8 cellular contexts compared by ENCODE assay signal in genomic region chr12:64621257-64621942, GRCh38. TPM values are rescaled to one million over a fixed set of nuclear protein-coding genes. Genes with fewer than 3 reads are reported as not detected.
A peak's percentile ranks its signal among the peaks of the same experiment; 100 is the strongest.
DNase-seq lines count a peak whose midpoint lies in the region; ATAC-seq and TF ChIP-seq lines count a peak whose summit lies in the region.

No MANE protein-coding gene starts in this region.

- no peak overlapping the region for H3K4me2 ChIP-seq in IMR-90 (ENCODE audit: low read depth, low read length)

- H3K14ac ChIP-seq in IMR-90 (replicated peaks; ENCODE audit: low read depth, low read length), result peak overlapping the region; percentile 71

- TF ChIP-seq POLR2A in IMR-90 (IDR thresholded peaks at IDR 0.05; ENCODE audit: low read depth, low read length), result no peak

- H3K9ac ChIP-seq in IMR-90 (ENCODE audit: low read depth, low read length), result no peak overlapping the region
- no peak overlapping the region for H3K9ac ChIP-seq in endodermal cell (ENCODE audit: extremely low read depth, low read length, poor library complexity, severe bottlenecking)

- intact Hi-C loops in IMR-90 (cut with micrococcal nuclease), result no loop called here

- H3K9me3 ChIP-seq in IMR-90 (ENCODE audit: control insufficient read depth, insufficient read depth, low read length) (no peaks in the 10 kb centered on the region), endodermal cell (ENCODE audit: control insufficient read depth, low read length) (no peaks in the 10 kb centered on the region)

- peak overlapping the region; percentile 26; the same call in 1 of the 2 replicates for H4K91ac ChIP-seq in IMR-90 (ENCODE audit: insufficient read depth, low read depth, low read length)

- H3K27ac ChIP-seq in IMR-90 (ENCODE audit: insufficient read depth, low read length) (peak overlapping the region; percentile 59), endodermal cell (ENCODE audit: low read depth, low read length) (no peak overlapping the region)

- peak overlapping the region; percentile 91 for H2BK5ac ChIP-seq in IMR-90 (ENCODE audit: low read depth, low read length, poor library complexity, severe bottlenecking)

- H3K4ac ChIP-seq in IMR-90 (ENCODE audit: low read depth, low read length), result peak overlapping the region; percentile 77

- peaks cover 19% of the 10 kb centered on the region for H3K4me1 Mint-ChIP-seq in endodermal cell

- peak overlapping the region; percentile 66; the same call in 1 of the 2 replicates for H3K18ac ChIP-seq in IMR-90 (ENCODE audit: low read depth, low read length)

- ATAC-seq in GM21529 (IDR thresholded peaks at IDR 0.05; ENCODE audit: unreplicated experiment), result peak; percentile 72
- ATAC-seq in IMR-90 (ENCODE audit: low read depth), result peak; percentile 50

- no TSS peak for BruUV-seq in IMR-90 (replicated peaks; lab: Mats Ljungman, UMichigan)

- H2AK5ac ChIP-seq in IMR-90 (ENCODE audit: low read depth, low read length), result peak overlapping the region; percentile 76; the same call in 1 of the 2 replicates

- peak overlapping the region; percentile 32; the same call in 1 of the 2 replicates for H2BK20ac ChIP-seq in IMR-90 (ENCODE audit: low read depth, low read length)

- peak overlapping the region; percentile 27; the same call in 1 of the 2 replicates for H4K5ac ChIP-seq in IMR-90 (ENCODE audit: low read depth, low read length)

- no peaks in the 10 kb centered on the region for H3K9me3 Mint-ChIP-seq in endodermal cell

- POLR2A ChIA-PET in IMR-90 (lab: Charles Lee; ENCODE audit: unreplicated experiment), result no interaction called here

- H3K36me3 ChIP-seq in IMR-90 (ENCODE audit: control insufficient read depth, insufficient read depth, low read length), result no peaks in the 10 kb centered on the region
- peaks cover 3% of the 10 kb centered on the region for H3K36me3 ChIP-seq in endodermal cell (ENCODE audit: control insufficient read depth, insufficient read depth, low read length)

- H2BK15ac ChIP-seq in IMR-90 (ENCODE audit: low read depth, low read length), result peak overlapping the region; percentile 77; the same call in 1 of the 3 replicates

- H4K20me1 ChIP-seq in IMR-90 (ENCODE audit: insufficient read depth, low read length), result peaks cover 9% of the 10 kb centered on the region

- 100% methylated on average over 1 of the region's 13 CpGs; no CpG with 5 or more reads in 1 of the 2 experiments for WGBS in IMR-90 (ENCODE audit: extremely low coverage in 2 of 2, insufficient read length in 1 of 2), 2 experiments
- 93 to 96% methylated on average over 12 to 13 of the region's 13 CpGs for WGBS in endodermal cell (ENCODE audit: insufficient coverage in 1 of 2, insufficient read length in 1 of 2), 2 experiments

- H3K4me3 Mint-ChIP-seq in endodermal cell, result no peak overlapping the region

- no peak overlapping the region for H2AK9ac ChIP-seq in IMR-90 (replicated peaks; ENCODE audit: low read depth, low read length, poor library complexity)

- peaks cover 3% of the 10 kb centered on the region; the same call in 1 of the 2 replicates for H3K9me1 ChIP-seq in IMR-90 (ENCODE audit: insufficient read depth, low read length)

- DNase-seq in GM12864 (ENCODE audit: low read depth) (peak; percentile 86), IMR-90 (peak; percentile 95), fibroblast of mammary gland (ENCODE audit: low read depth) (peak; percentile 55), DMS53 treated with DMSO at 0.1 percent for 48 hours (lab: John Stamatoyannopoulos, UW; ENCODE audit: unreplicated experiment) (no peak), endodermal cell (no peak)
- no peak for DNase-seq in effector CD8-positive, alpha-beta T cell (lab: John Stamatoyannopoulos, UW)
- no peak for DNase-seq in stimulated activated CD4-positive, alpha-beta T cell treated with anti-CD3 and anti-CD28 coated beads, Interleukin-4, amount 100 ng/mL, for 24 hours

- peaks cover 22% of the 10 kb centered on the region for H3K36me3 Mint-ChIP-seq in endodermal cell (ENCODE audit: low read depth)

- no peak overlapping the region for H3K56ac ChIP-seq in IMR-90 (ENCODE audit: extremely low read depth, insufficient read depth, low read length)

- dilution Hi-C loops in IMR-90 (cut with HindIII; ENCODE audit: low sequenced_read_pairs, unreplicated experiment), result no loop called here

- TF ChIP-seq CTCF in GM12864 (IDR thresholded peaks at IDR 0.05; ENCODE audit: low read depth, low read length, missing control alignments) (no peak), IMR-90 (conservative IDR thresholded peaks at IDR 0.05; ENCODE audit: low read depth, low read length) (no peak), fibroblast of mammary gland (conservative IDR thresholded peaks at IDR 0.05; ENCODE audit: control insufficient read depth, insufficient read depth, low read depth, low read length) (no peak), endodermal cell (conservative IDR thresholded peaks at IDR 0.05) (no peak)

- H3K4me3 ChIP-seq in GM12864 (ENCODE audit: low read depth, low read length) (peak overlapping the region; percentile 30), IMR-90 (ENCODE audit: insufficient read depth, low read depth, low read length) (no peak overlapping the region), fibroblast of mammary gland (ENCODE audit: control insufficient read depth, low read depth, low read length) (no peak overlapping the region), endodermal cell (ENCODE audit: low read length) (no peak overlapping the region)

- H3K27me3 ChIP-seq in IMR-90 (ENCODE audit: control insufficient read depth, insufficient read depth, low read length) (no peaks in the 10 kb centered on the region), endodermal cell (ENCODE audit: control insufficient read depth, insufficient read depth, low read length, poor library complexity, severe bottlenecking) (no peaks in the 10 kb centered on the region)

- no peak for TF ChIP-seq RAD21 in IMR-90 (IDR thresholded peaks at IDR 0.05; ENCODE audit: low read length)

- no peaks in the 10 kb centered on the region for H3K27me3 Mint-ChIP-seq in endodermal cell (ENCODE audit: insufficient read depth)

- H2BK120ac ChIP-seq in IMR-90 (ENCODE audit: low read depth, low read length), result peak overlapping the region; percentile 71

- no peak overlapping the region for H3K27ac Mint-ChIP-seq in endodermal cell

- peak overlapping the region in 1 of 2 experiments; percentile 78; a peak in 2 of 4 replicates for H4K8ac ChIP-seq in IMR-90 (ENCODE audit: low read depth in 2 of 2, low read length in 2 of 2)

- H3K79me1 ChIP-seq in IMR-90 (ENCODE audit: low read depth in 1 of 2, low read length in 2 of 2), result peaks cover 12 to 57% of the 10 kb centered on the region in 2 experiments; a peak in 3 of 4 replicates

- CTCF ChIA-PET in IMR-90 (lab: Yijun Ruan, JAX), result no interaction called here

- in situ Hi-C loops in IMR-90 (cut with MboI; ENCODE audit: low sequenced_read_pairs), result no loop called here

- no peak overlapping the region for H3K23ac ChIP-seq in IMR-90 (ENCODE audit: low read depth, low read length)

- no peak overlapping the region for H2AFZ ChIP-seq in IMR-90 (replicated peaks; ENCODE audit: low read length, poor library complexity)

- peaks cover 20% of the 10 kb centered on the region for H3K4me1 ChIP-seq in IMR-90 (ENCODE audit: control insufficient read depth, insufficient read depth, low read length)
- no peaks in the 10 kb centered on the region for H3K4me1 ChIP-seq in endodermal cell (ENCODE audit: control insufficient read depth, insufficient read depth, low read length)

TF ChIP-seq in IMR-90, 13 proteins besides CTCF, POLR2A, EP300 and RAD21:
- TF ChIP-seq ELK1 (IDR thresholded peaks at IDR 0.05; ENCODE audit: borderline replicate concordance, low read depth, low read length) (no peak), MAFK (IDR thresholded peaks at IDR 0.05; ENCODE audit: low read depth, low read length) (no peak), CEBPB (IDR thresholded peaks at IDR 0.05; ENCODE audit: low read depth, low read length) (peak; percentile 86), FOS (IDR thresholded peaks at IDR 0.05; ENCODE audit: low read depth, low read length) (peak; percentile 38; the same call in 1 of the 2 replicates), RCOR1 (IDR thresholded peaks at IDR 0.05; ENCODE audit: insufficient replicate concordance, low read length) (peak; percentile 23), CHD1 (IDR thresholded peaks at IDR 0.05; ENCODE audit: low read depth, low read length) (no peak), NFE2L2 (IDR thresholded peaks at IDR 0.05; ENCODE audit: low read depth, low read length) (no peak), MXI1 (IDR thresholded peaks at IDR 0.05; ENCODE audit: borderline replicate concordance, low read depth, low read length) (no peak), BHLHE40 (IDR thresholded peaks at IDR 0.05; ENCODE audit: low read depth, low read length) (no peak), SMC3 (IDR thresholded peaks at IDR 0.05; ENCODE audit: low read depth, low read length) (no peak), USF2 (IDR thresholded peaks at IDR 0.05; ENCODE audit: low read depth, low read length) (no peak), MAZ (IDR thresholded peaks at IDR 0.05; ENCODE audit: borderline replicate concordance, low read depth, low read length) (no peak)

RNA-seq across cellular contexts. Expression of gene RASSF3, which starts 11.1 kb away (rescaled TPM):
- 21.4 and 39.3 TPM in 2 replicates for total RNA-seq in IMR-90 (2012; rRNA removed)
- polyA plus RNA-seq in IMR-90 (2012; rRNA removed), result 14.2 and 18.7 TPM in 2 replicates
- 10.9 and 12.2 TPM in 2 replicates for polyA plus RNA-seq in IMR-90 (2012; cell fraction: cytosol; rRNA removed)
- 8.4 and 13.6 TPM in 2 replicates for polyA plus RNA-seq in IMR-90 (2012; cell fraction: nucleus; rRNA removed; ENCODE audit: low replicate concordance)
- total RNA-seq in endodermal cell, result 10 to 100 TPM; 52.0 to 54.5 TPM
- polyA plus RNA-seq in endodermal cell (2013, experiment 1 of 2), result 16.7 TPM
- 17.8 TPM for polyA plus RNA-seq in endodermal cell (2013, experiment 2 of 2)

Comparison
In these comparisons a context has a peak if more than half of its experiments do, and no peak if none do; other contexts are left out.
1. DNase-seq: peak in GM12864 (single experiment), IMR-90 (single experiment) and fibroblast of mammary gland (single experiment); none in effector CD8-positive, alpha-beta T cell (single experiment), DMS53 treated with DMSO at 0.1 percent for 48 hours (single experiment), stimulated activated CD4-positive, alpha-beta T cell treated with anti-CD3 and anti-CD28 coated beads, Interleukin-4, amount 100 ng/mL, for 24 hours (single experiment) and endodermal cell (single experiment).